In genomic region chr20:11032611-11033010, GRCh38 we compare ENCODE assay signal across 22 cellular contexts.
"Had no signal": no experiment of that assay in that cellular context is flagged by ENCODE, and none has a peak within 500 bp of the region (broad histone marks: within the 10 kb centered on the region; RNA-seq: fewer than 3 reads in every experiment).

No MANE protein-coding gene starts in this region.

- H3K36me3 Mint-ChIP-seq: natural killer cell; stimulated activated naive B cell treated with anti-CD40 and anti-IgM and Interleukin-4, amounts not matched to agents 10 μg/mL and 1 μg/mL and 100 μg/mL, for 72 hours had no signal

- H3K27me3 Mint-ChIP-seq: stimulated activated naive B cell treated with anti-CD40 and anti-IgM and Interleukin-4, amounts not matched to agents 10 μg/mL and 1 μg/mL and 100 μg/mL, for 72 hours; stimulated activated naive CD8-positive, alpha-beta T cell treated with anti-CD3 and anti-CD28 coated beads, Interleukin-15, Interleukin-2, amounts not matched to agents 100 ng/mL and 50 ng/mL, for 24 hours had no signal

- H3K27ac ChIP-seq: coronary artery, gastrocnemius medialis, lower lobe of right lung, ovary, psoas muscle, skin epidermis, spleen, thoracic aorta, transverse colon, upper lobe of right lung, uterus had no signal

- H3K36me3 ChIP-seq: gastrocnemius medialis, lower lobe of right lung, ovary, spleen, thoracic aorta, transverse colon, upper lobe of right lung, uterus had no signal

- H3K27ac Mint-ChIP-seq: natural killer cell; stimulated activated naive B cell treated with anti-CD40 and anti-IgM and Interleukin-4, amounts not matched to agents 10 μg/mL and 1 μg/mL and 100 μg/mL, for 72 hours; stimulated activated naive CD8-positive, alpha-beta T cell treated with anti-CD3 and anti-CD28 coated beads, Interleukin-15, Interleukin-2, amounts not matched to agents 100 ng/mL and 50 ng/mL, for 24 hours had no signal

- H3K9me3 ChIP-seq: gastrocnemius medialis, ovary, psoas muscle, thoracic aorta, transverse colon, upper lobe of right lung, uterus had no signal

- H3K4me3 ChIP-seq: coronary artery, gastrocnemius medialis, lower lobe of right lung, ovary, psoas muscle, skin epidermis, spleen, thoracic aorta, transverse colon, upper lobe of right lung, uterus had no signal

- H3K4me1 ChIP-seq: gastrocnemius medialis, lower lobe of right lung, psoas muscle, spleen, transverse colon, upper lobe of right lung, uterus had no signal

- DNase-seq: dermis blood vessel endothelial cell; effector memory CD4-positive, alpha-beta T cell; gastrocnemius medialis; head of caudate nucleus; left ventricle myocardium superior; lower lobe of right lung; natural killer cell; occipital lobe; ovary; posterior cingulate gyrus; psoas muscle; right cardiac atrium; spleen; stimulated activated CD4-positive, alpha-beta T cell treated with anti-CD3 and anti-CD28 coated beads, Interleukin-4, amount 100 ng/mL, for 4 hours; stimulated activated naive B cell treated with anti-CD40 and anti-IgM and Interleukin-4, amounts not matched to agents 10 μg/mL and 1 μg/mL and 100 μg/mL, for 72 hours; transverse colon; upper lobe of right lung; uterus had no signal

- H3K4me1 Mint-ChIP-seq: natural killer cell; stimulated activated naive B cell treated with anti-CD40 and anti-IgM and Interleukin-4, amounts not matched to agents 10 μg/mL and 1 μg/mL and 100 μg/mL, for 72 hours had no signal

- H3K27me3 ChIP-seq: gastrocnemius medialis, ovary, spleen, transverse colon, upper lobe of right lung, uterus had no signal

- ATAC-seq: gastrocnemius medialis; left ventricle myocardium superior; lower lobe of right lung; natural killer cell; psoas muscle; right cardiac atrium; stimulated activated naive B cell treated with anti-CD40 and anti-IgM and Interleukin-4, amounts not matched to agents 10 μg/mL and 1 μg/mL and 100 μg/mL, for 72 hours; upper lobe of right lung had no signal

- H3K4me3 Mint-ChIP-seq: natural killer cell; stimulated activated naive B cell treated with anti-CD40 and anti-IgM and Interleukin-4, amounts not matched to agents 10 μg/mL and 1 μg/mL and 100 μg/mL, for 72 hours; stimulated activated naive CD8-positive, alpha-beta T cell treated with anti-CD3 and anti-CD28 coated beads, Interleukin-15, Interleukin-2, amounts not matched to agents 100 ng/mL and 50 ng/mL, for 24 hours had no signal
